ENCODE assay signal across 18 cellular contexts in genomic region chr1:217140041-217140901, GRCh38.
DNase-seq lines count a peak whose midpoint lies in the region; FAIRE-seq and TF ChIP-seq lines count a peak whose summit lies in the region.
"Had no signal": no experiment of that assay in that cellular context is flagged by ENCODE, and none has a peak within 500 bp of the region (broad histone marks: within the 10 kb centered on the region; RNA-seq: fewer than 3 reads in every experiment).

No MANE protein-coding gene starts in this region.

- no peak overlapping the region; the same call in 1 of the 2 replicates for H2AFZ ChIP-seq in H1 (ENCODE audit: low read length)
- peak overlapping the region; percentile 70 for H2AFZ ChIP-seq in neuron (ENCODE audit: low read depth, low read length)

- no peaks in the 10 kb centered on the region for H3K79me1 ChIP-seq in H1 (ENCODE audit: low read depth, low read length)

- POLR2A ChIA-PET in H1 (lab: Charles Lee; ENCODE audit: partially characterized antibody) = no interaction called here

- H3K4me1 ChIP-seq in H1 (replicated peaks in 1 of 4; ENCODE audit: control insufficient read depth in 3 of 4, insufficient read depth in 4 of 4, low read length in 3 of 4) = peaks cover 9 to 32% (median 16%) of the 10 kb centered on the region in 4 experiments
- H3K4me1 ChIP-seq in iPS-20b (ENCODE audit: insufficient read depth, low read length) = peaks cover 17% of the 10 kb centered on the region; the same call in 1 of the 2 replicates
- peaks cover 32% of the 10 kb centered on the region for H3K4me1 ChIP-seq in neuron (ENCODE audit: insufficient read depth, low read length)
- H3K4me1 ChIP-seq: vagina had no signal

- H3K4me1 Mint-ChIP-seq in activated naive CD8-positive, alpha-beta T cell treated with anti-CD3 and anti-CD28 coated beads for 36 hours = peaks cover 6% of the 10 kb centered on the region

- no peak overlapping the region for H3K18ac ChIP-seq in H1 (ENCODE audit: extremely low read depth, low read length)

- TF ChIP-seq EP300 in H1 (IDR thresholded peaks at IDR 0.05; ENCODE audit: borderline replicate concordance in 1 of 2, low read depth in 2 of 2, low read length in 2 of 2) = no peak

- H2AK5ac ChIP-seq in H1 (ENCODE audit: low read depth, low read length) = no peak overlapping the region

- H2BK12ac ChIP-seq in H1 (ENCODE audit: low read depth, low read length) = peak overlapping the region; percentile 78; the same call in 1 of the 2 replicates

- FAIRE-seq in H1 (lab: Jason Lieb, UNC) = no peak

- H3K9me3 Mint-ChIP-seq in activated naive CD8-positive, alpha-beta T cell treated with anti-CD3 and anti-CD28 coated beads for 36 hours = peaks cover 4% of the 10 kb centered on the region

- H4K5ac ChIP-seq in H1 (ENCODE audit: insufficient read length, low read depth, low read length) = no peak overlapping the region

- peak overlapping the region; percentile 19 for H2BK120ac ChIP-seq in H1 (replicated peaks; ENCODE audit: low read depth, low read length)

- 1% methylated on average over 20 of the region's 30 CpGs; no CpG with 5 or more reads in 1 of the 2 experiments for WGBS in H1 (ENCODE audit: extremely low coverage in 1 of 2, insufficient coverage in 1 of 2, insufficient read length in 1 of 2, insufficient replicate concordance in 2 of 2, low coverage in 1 of 2, low lambda C conversion rate in 2 of 2, missing lambda C conversion rate in 1 of 2), 2 experiments

- no peaks in the 10 kb centered on the region for H3K79me2 ChIP-seq in H1 (ENCODE audit: control insufficient read depth in 1 of 2, insufficient read depth in 2 of 2, low read length in 2 of 2)

- no peak for TF ChIP-seq POLR2A in H1 (IDR thresholded peaks at IDR 0.05; ENCODE audit: control extremely low read depth in 1 of 2, low read depth in 2 of 2, low read length in 2 of 2)

- H3K4me3 ChIP-seq in H1 (ENCODE audit: extremely low read depth in 1 of 4, insufficient read depth in 2 of 4, low read depth in 3 of 4, low read length in 4 of 4) (peak overlapping the region; percentile 5 to 63 (median 36); a peak in 7 of 8 replicates), iPS-20b (ENCODE audit: low read length) (peak overlapping the region; percentile 60), neuron (ENCODE audit: low read length) (peak overlapping the region; percentile 43)
- H3K4me3 ChIP-seq: esophagus muscularis mucosa, lung, vagina had no signal

- peaks cover 0 to 6% of the 10 kb centered on the region in 2 experiments for H4K20me1 ChIP-seq in H1 (replicated peaks in 1 of 2; ENCODE audit: control insufficient read depth in 1 of 2, insufficient read depth in 2 of 2, low read length in 2 of 2)

- H3K27ac ChIP-seq in H1 (ENCODE audit: low read depth, low read length) (no peak overlapping the region), iPS-20b (ENCODE audit: low read length) (no peak overlapping the region)
- H3K27ac ChIP-seq: esophagus muscularis mucosa, vagina had no signal

- no peak overlapping the region for H3K23ac ChIP-seq in H1 (ENCODE audit: insufficient read length)

- H2BK5ac ChIP-seq in H1 (ENCODE audit: low read depth, low read length) = no peak overlapping the region

- H4K91ac ChIP-seq in H1 (replicated peaks; ENCODE audit: insufficient read length, low read length) = no peak overlapping the region

- no peak overlapping the region for H3K4ac ChIP-seq in H1 (replicated peaks; ENCODE audit: insufficient read length, low read depth, low read length)

- no peak for TF ChIP-seq RAD21 in H1 (IDR thresholded peaks at IDR 0.05 in 1 of 2, conservative IDR thresholded peaks at IDR 0.05 in 1 of 2; ENCODE audit: low read depth in 2 of 2, low read length in 2 of 2)

- in situ Hi-C loops in GM13976 (cut with MboI; ENCODE audit: low sequenced_read_pairs, unreplicated experiment) = no loop called here

- H2BK20ac ChIP-seq in H1 (ENCODE audit: low read length) = no peak overlapping the region

- H3K36me3 Mint-ChIP-seq in activated naive CD8-positive, alpha-beta T cell treated with anti-CD3 and anti-CD28 coated beads for 36 hours = peaks cover 3% of the 10 kb centered on the region
- H3K36me3 Mint-ChIP-seq: CD4-positive, CD25-positive, alpha-beta regulatory T cell had no signal

- H3K23me2 ChIP-seq in H1 (ENCODE audit: low read depth, low read length) = peaks cover 13% of the 10 kb centered on the region; the same call in 1 of the 2 replicates

- H3K4me3 Mint-ChIP-seq in activated naive CD8-positive, alpha-beta T cell treated with anti-CD3 and anti-CD28 coated beads for 36 hours = no peak overlapping the region
- H3K4me3 Mint-ChIP-seq: activated T-cell treated with anti-CD3 and anti-CD28 coated beads, Interleukin-2, amount 50 U/mL, for 24 hours; CD4-positive, CD25-positive, alpha-beta regulatory T cell; naive thymus-derived CD4-positive, alpha-beta T cell had no signal

- H3K36me3 ChIP-seq in H1 (ENCODE audit: control insufficient read depth in 2 of 4, insufficient read depth in 4 of 4, low read length in 3 of 4) (no peaks in the 10 kb centered on the region), iPS-20b (ENCODE audit: insufficient read depth, low read depth, low read length) (no peaks in the 10 kb centered on the region), neuron (ENCODE audit: insufficient read depth, low read length) (no peaks in the 10 kb centered on the region)
- H3K36me3 ChIP-seq: esophagus muscularis mucosa, vagina had no signal

- H3K9ac ChIP-seq in H1 (replicated peaks in 1 of 4; ENCODE audit: extremely low read depth in 1 of 4, low read depth in 3 of 4, low read length in 3 of 4) = no peak overlapping the region
- H3K9ac ChIP-seq in iPS-20b (ENCODE audit: low read depth, low read length) = peak overlapping the region; percentile 10; the same call in 1 of the 2 replicates

- H3K14ac ChIP-seq in H1 (ENCODE audit: insufficient read length) = no peak overlapping the region

- H3K27ac Mint-ChIP-seq in activated naive CD8-positive, alpha-beta T cell treated with anti-CD3 and anti-CD28 coated beads for 36 hours = no peak overlapping the region
- H3K27ac Mint-ChIP-seq: activated naive CD4-positive, alpha-beta T cell treated with anti-CD3 and anti-CD28 coated beads, Interleukin-2, amount 50 U/mL, for 72 hours; activated T-cell treated with anti-CD3 and anti-CD28 coated beads, Interleukin-2, amount 50 U/mL, for 24 hours; CD4-positive, CD25-positive, alpha-beta regulatory T cell had no signal

- no peak overlapping the region for H4K8ac ChIP-seq in H1 (ENCODE audit: extremely low read depth, insufficient read depth, low read length)

- H3K27me3 ChIP-seq in H1 (replicated peaks in 1 of 4; ENCODE audit: control insufficient read depth in 3 of 4, extremely low read depth in 1 of 4, insufficient read depth in 3 of 4, low read length in 3 of 4) (peaks cover 37 to 67% (median 54%) of the 10 kb centered on the region in 4 experiments), iPS-20b (ENCODE audit: insufficient read depth, low read length) (peaks cover 78% of the 10 kb centered on the region), neuron (ENCODE audit: insufficient read depth, low read length) (peaks cover 76% of the 10 kb centered on the region)
- H3K27me3 ChIP-seq: vagina had no signal

- peaks cover 74% of the 10 kb centered on the region for H3K27me3 Mint-ChIP-seq in activated naive CD8-positive, alpha-beta T cell treated with anti-CD3 and anti-CD28 coated beads for 36 hours

- CTCF ChIA-PET in H1 (lab: Charles Lee; ENCODE audit: partially characterized antibody) = interaction anchor here (0.6 to 1.4 kb wide), 6 partner anchors 12 to 1901 kb away, joined by 3 to 4 read pairs (median 3); no protein-coding TSS in a partner anchor

- H2BK15ac ChIP-seq in H1 (ENCODE audit: low read length) = no peak overlapping the region

- no peak for TF ChIP-seq CTCF in GM13976 (IDR thresholded peaks at IDR 0.05; ENCODE audit: borderline replicate concordance, control extremely low read depth, extremely low read depth, insufficient read depth, missing control alignments)
- TF ChIP-seq CTCF in H1 (IDR thresholded peaks at IDR 0.05; ENCODE audit: control extremely low read depth in 1 of 3, insufficient read depth in 1 of 3, low read depth in 1 of 3, low read length in 3 of 3) = no peak

- peak overlapping the region; percentile 73 to 88 for H3K4me2 ChIP-seq in H1 (ENCODE audit: insufficient read depth in 1 of 2, low read depth in 2 of 2, low read length in 2 of 2)

- DNase-seq in GM13976 (ENCODE audit: low spot score) (peak; percentile 19), H1 (ENCODE audit: low read depth in 1 of 2, low spot score in 2 of 2) (peak in 1 of 2 experiments; percentile 59), superior temporal gyrus (ENCODE audit: extremely low spot score) (no peak), DMS79 (lab: John Stamatoyannopoulos, UW) (no peak), NCI-H1436 (lab: John Stamatoyannopoulos, UW) (no peak)
- no peak for DNase-seq in activated naive CD8-positive, alpha-beta T cell treated with anti-CD3 and anti-CD28 coated beads for 36 hours
- DNase-seq: activated T-cell treated with anti-CD3 and anti-CD28 coated beads, Interleukin-2, amount 50 U/mL, for 24 hours; CD4-positive, CD25-positive, alpha-beta regulatory T cell; dermis blood vessel endothelial cell; naive thymus-derived CD4-positive, alpha-beta T cell; NCI-H187; NCI-H345 had no signal

- no peaks in the 10 kb centered on the region for H3K9me3 ChIP-seq in H1 (ENCODE audit: insufficient read depth in 2 of 2, low read depth in 1 of 2, low read length in 1 of 2)
- H3K9me3 ChIP-seq in iPS-20b (ENCODE audit: insufficient read depth, low read depth, low read length) = no peaks in the 10 kb centered on the region
- no peaks in the 10 kb centered on the region for H3K9me3 ChIP-seq in neuron (ENCODE audit: low read length)
- H3K9me3 ChIP-seq: esophagus muscularis mucosa, vagina had no signal

- H3K56ac ChIP-seq in H1 (replicated peaks; ENCODE audit: insufficient read length, low read depth, low read length) = no peak overlapping the region

TF ChIP-seq in H1, 55 proteins besides CTCF, POLR2A, EP300 and RAD21 (continues in another document):
- TF ChIP-seq SIX5 (IDR thresholded peaks at IDR 0.05; ENCODE audit: low read depth, low read length) = no peak
- TF ChIP-seq E2F6 (IDR thresholded peaks at IDR 0.05) = peak; percentile 51; the same call in 1 of the 2 replicates
- TF ChIP-seq ASH2L (IDR thresholded peaks at IDR 0.05; ENCODE audit: low read length) = peak; percentile 24
- peak; percentile 74 for TF ChIP-seq MAX (IDR thresholded peaks at IDR 0.05)
- TF ChIP-seq KDM4A (IDR thresholded peaks at IDR 0.05; ENCODE audit: low read depth, low read length, severe bottlenecking) = peak; percentile 50
